ENCODE assay signal across 8 cellular contexts in genomic region chr2:73235315-73236028, GRCh38. TPM values are rescaled to one million over a fixed set of nuclear protein-coding genes. Genes with fewer than 3 reads are reported as not detected.
A peak's percentile ranks its signal among the peaks of the same experiment; 100 is the strongest.
DNase-seq lines count a peak whose midpoint lies in the region; FAIRE-seq and TF ChIP-seq lines count a peak whose summit lies in the region.

No MANE protein-coding gene starts in this region.

- no peak for TF ChIP-seq EP300 in esophagus muscularis mucosa (IDR thresholded peaks at IDR 0.05)

- H3K4me3 ChIP-seq in GM12875 (ENCODE audit: low read depth, low read length) (peak overlapping the region; percentile 84), SJSA1 (peak overlapping the region; percentile 78), esophagus muscularis mucosa (peak overlapping the region; percentile 73 to 89 (median 76)), retinal pigment epithelial cell (ENCODE audit: low read length) (peak overlapping the region; percentile 96)

- H3K27ac ChIP-seq in SJSA1 (no peak overlapping the region), esophagus muscularis mucosa (replicated peaks in 1 of 4) (peak overlapping the region in 3 of 4 donors; percentile 92 to 97 (median 95))

- FAIRE-seq in HTR-8/SVneo (lab: Jason Lieb, UNC): no peak

- no peak for DNase-seq in SJSA1 (ENCODE audit: low read depth in 1 of 2, low spot score in 2 of 2)
- no peak for DNase-seq in esophagus muscularis mucosa (ENCODE audit: extremely low spot score)
- no peak for DNase-seq in retinal pigment epithelial cell (ENCODE audit: low read depth)
- no peak for DNase-seq in activated CD4-positive, CD25-positive, alpha-beta regulatory T cell (lab: John Stamatoyannopoulos, UW)
- no peak for DNase-seq in HTR-8/SVneo (ENCODE audit: insufficient read length, low spot score)
- no peak for DNase-seq in cerebellum (ENCODE audit: low spot score)
- no peak for DNase-seq in stimulated activated CD4-positive, alpha-beta T cell treated with anti-CD3 and anti-CD28 coated beads, Interleukin-15, amount 100 ng/mL, for 24 hours

- intact Hi-C loops in esophagus muscularis mucosa (cut with DNase I): no loop called here

- peaks cover 54% of the 10 kb centered on the region for H3K36me3 ChIP-seq in SJSA1
- peaks cover 0 to 25% (median 16%) of the 10 kb centered on the region in 4 donors for H3K36me3 ChIP-seq in esophagus muscularis mucosa

- no peaks in the 10 kb centered on the region for H3K9me3 ChIP-seq in SJSA1 (replicated peaks)
- H3K9me3 ChIP-seq in esophagus muscularis mucosa: no peaks in the 10 kb centered on the region

- TF ChIP-seq CTCF in GM12875 (IDR thresholded peaks at IDR 0.05; ENCODE audit: borderline replicate concordance, insufficient read depth, low read depth, low read length) (no peak), esophagus muscularis mucosa (IDR thresholded peaks at IDR 0.05) (no peak), retinal pigment epithelial cell (conservative IDR thresholded peaks at IDR 0.05; ENCODE audit: low read depth, low read length) (no peak)

- TF ChIP-seq POLR2A in esophagus muscularis mucosa (IDR thresholded peaks at IDR 0.05; ENCODE audit: low read depth): no peak

- WGBS in esophagus muscularis mucosa: 65% methylated on average over 11 of the region's 11 CpGs

- H3K4me1 ChIP-seq in SJSA1 (replicated peaks) (peaks cover 18% of the 10 kb centered on the region), esophagus muscularis mucosa (peaks cover 32 to 64% (median 56%) of the 10 kb centered on the region in 4 donors)

- no peaks in the 10 kb centered on the region for H3K27me3 ChIP-seq in SJSA1 (replicated peaks)
- no peaks in the 10 kb centered on the region for H3K27me3 ChIP-seq in esophagus muscularis mucosa

RNA-seq across cellular contexts. Expression of gene CCT7, which starts 1.4 kb away (rescaled TPM):
- total RNA-seq in SJSA1 (2014; rRNA removed; shearing (Covaris generic)): 570 and 815 TPM in 2 replicates
- 100 to 1,000 TPM; 193 to 244 (median 222) TPM for total RNA-seq in esophagus muscularis mucosa
- 96.3 TPM for total RNA-seq in cerebellum

RNA-seq across cellular contexts. Expression of gene PRADC1, which starts 2.4 kb away (rescaled TPM):
- total RNA-seq in SJSA1 (2014; rRNA removed; shearing (Covaris generic)): 42.0 and 45.8 TPM in 2 replicates
- 10 to 100 TPM; 29.0 to 49.0 (median 33.2) TPM for total RNA-seq in esophagus muscularis mucosa
- 6.4 TPM for total RNA-seq in cerebellum

RNA-seq across cellular contexts. Expression of gene SMYD5, which starts 21.4 kb away (rescaled TPM):
- 20.7 and 24.3 TPM in 2 replicates for total RNA-seq in SJSA1 (2014; rRNA removed; shearing (Covaris generic))
- total RNA-seq in esophagus muscularis mucosa: 10 to 100 TPM; 12.1 to 19.6 (median 15.4) TPM
- total RNA-seq in cerebellum: 19.3 TPM

RNA-seq across cellular contexts. Expression of gene NOTO, which starts 33.1 kb away (rescaled TPM):
- total RNA-seq in SJSA1 (2014; rRNA removed; shearing (Covaris generic)): not detected in 2 replicates
- not detected for total RNA-seq in esophagus muscularis mucosa
- total RNA-seq in cerebellum: not detected

RNA-seq across cellular contexts. Expression of gene FBXO41, which starts 48.8 kb away (rescaled TPM):
- 0.05 and 0.72 TPM in 2 replicates for total RNA-seq in SJSA1 (2014; rRNA removed; shearing (Covaris generic))
- total RNA-seq in esophagus muscularis mucosa (1 to 10 TPM; 1.7 to 6.0 (median 4.2) TPM), cerebellum (17.1 TPM)
